6 cellular contexts compared by ENCODE assay signal in the genomic region with DNA sequence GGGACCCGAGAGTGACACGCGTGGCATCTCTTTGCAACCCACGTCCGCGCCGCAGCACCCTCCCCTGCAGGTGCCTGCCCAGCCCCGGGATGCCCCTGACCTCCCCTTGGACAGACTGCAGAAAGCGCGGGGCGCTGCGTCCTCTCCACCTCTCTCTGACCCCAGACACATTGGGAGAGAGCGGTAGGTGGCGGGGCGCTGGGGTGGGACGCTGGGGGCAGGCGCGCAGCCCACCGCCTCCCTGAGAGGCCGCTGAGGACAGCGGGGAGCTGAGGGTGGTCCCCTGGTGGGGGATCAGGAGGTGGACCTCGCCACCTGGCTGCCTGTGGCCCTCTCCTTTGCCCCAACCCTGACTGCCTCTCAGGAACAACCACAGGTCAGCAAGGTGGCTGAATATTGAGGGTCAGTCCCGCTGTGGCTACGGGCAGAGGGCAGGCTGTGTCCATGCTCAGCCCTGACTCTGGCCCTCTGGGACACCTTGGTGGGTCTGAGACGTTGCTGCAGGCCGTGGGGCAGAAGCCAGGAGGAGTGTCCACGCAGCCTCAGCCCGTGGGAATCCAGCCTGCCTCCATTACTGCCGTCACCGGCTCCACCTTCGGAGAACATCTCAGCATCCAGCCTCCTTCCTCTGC. TPM values are rescaled to one million over a fixed set of nuclear protein-coding genes. Genes with fewer than 3 reads are reported as not detected.
DNase-seq lines count a peak whose midpoint lies in the region; ATAC-seq lines count a peak whose summit lies in the region.

No MANE protein-coding gene starts in this region.

- H3K4me3 ChIP-seq in mononuclear cell (ENCODE audit: low read length) = peak overlapping the region; percentile 92

- peak overlapping the region; percentile 74 for H3K4me3 Mint-ChIP-seq in activated T-helper 2 cell treated with anti-CD3 and anti-CD28 coated beads, Interferon-gamma antibody, Interleukin-2, Interleukin-4, amounts not matched to agents 10 μg/mL and 5 μg/mL and 100 μg/mL, durations not matched to agents 14 hours and 24 hours and 36 hours (ENCODE audit: low read depth)

- peaks cover 29% of the 10 kb centered on the region for H3K4me1 Mint-ChIP-seq in activated T-helper 2 cell treated with anti-CD3 and anti-CD28 coated beads, Interferon-gamma antibody, Interleukin-2, Interleukin-4, amounts not matched to agents 10 μg/mL and 5 μg/mL and 100 μg/mL, durations not matched to agents 14 hours and 24 hours and 36 hours (ENCODE audit: low read depth)

- no peak overlapping the region for H3K27ac Mint-ChIP-seq in activated T-helper 2 cell treated with anti-CD3 and anti-CD28 coated beads, Interferon-gamma antibody, Interleukin-2, Interleukin-4, amounts not matched to agents 10 μg/mL and 5 μg/mL and 100 μg/mL, durations not matched to agents 14 hours and 24 hours and 36 hours

- intact Hi-C loops in activated T-helper 2 cell treated with anti-CD3 and anti-CD28 coated beads, Interferon-gamma antibody, Interleukin-2, Interleukin-4, amounts not matched to agents 10 μg/mL and 5 μg/mL and 100 μg/mL, durations not matched to agents 14 hours and 24 hours and 36 hours (cut with micrococcal nuclease) = loop anchor here (5.0 to 10.0 kb wide), 2 partner anchors 42 to 160 kb away; a partner anchor contains a TSS

- H3K27me3 Mint-ChIP-seq in activated T-helper 2 cell treated with anti-CD3 and anti-CD28 coated beads, Interferon-gamma antibody, Interleukin-2, Interleukin-4, amounts not matched to agents 10 μg/mL and 5 μg/mL and 100 μg/mL, durations not matched to agents 14 hours and 24 hours and 36 hours (ENCODE audit: low read depth) = no peaks in the 10 kb centered on the region

- H3K36me3 Mint-ChIP-seq in activated T-helper 2 cell treated with anti-CD3 and anti-CD28 coated beads, Interferon-gamma antibody, Interleukin-2, Interleukin-4, amounts not matched to agents 10 μg/mL and 5 μg/mL and 100 μg/mL, durations not matched to agents 14 hours and 24 hours and 36 hours (ENCODE audit: low read depth) = peaks cover 29% of the 10 kb centered on the region

- H3K27me3 ChIP-seq in mononuclear cell (ENCODE audit: insufficient read depth, low read length) = no peaks in the 10 kb centered on the region

- in situ Hi-C loops in ACHN (cut with HindIII; ENCODE audit: low pct_ligation_motif_present, low pct_unique_long_range_greater_than_20kb, low sequenced_read_pairs) = no loop called here

- ATAC-seq in GM18867 (IDR thresholded peaks at IDR 0.05; ENCODE audit: unreplicated experiment) = peak; percentile 18

- H3K9me3 Mint-ChIP-seq in activated T-helper 2 cell treated with anti-CD3 and anti-CD28 coated beads, Interferon-gamma antibody, Interleukin-2, Interleukin-4, amounts not matched to agents 10 μg/mL and 5 μg/mL and 100 μg/mL, durations not matched to agents 14 hours and 24 hours and 36 hours = no peaks in the 10 kb centered on the region

- no peak for DNase-seq in activated T-helper 2 cell treated with anti-CD3 and anti-CD28 coated beads, Interferon-gamma antibody, Interleukin-2, Interleukin-4, amounts not matched to agents 10 μg/mL and 5 μg/mL and 100 μg/mL, durations not matched to agents 14 hours and 24 hours and 36 hours (ENCODE audit: low spot score)
- no peak for DNase-seq in ACHN
- no peak for DNase-seq in effector CD4-positive, alpha-beta T cell
- DNase-seq in dermis blood vessel endothelial cell = no peak

- peaks cover 42% of the 10 kb centered on the region for H3K4me1 ChIP-seq in mononuclear cell (ENCODE audit: insufficient read depth, low read length)

- H3K9me3 ChIP-seq in mononuclear cell (ENCODE audit: low read depth, low read length) = no peaks in the 10 kb centered on the region

RNA-seq across cellular contexts. Expression of a gene that starts 0.8 kb away (rescaled TPM):
- total RNA-seq in activated T-helper 2 cell treated with anti-CD3 and anti-CD28 coated beads, Interferon-gamma antibody, Interleukin-2, Interleukin-4, amounts not matched to agents 10 μg/mL and 5 μg/mL and 100 μg/mL, durations not matched to agents 14 hours and 24 hours and 36 hours = 79.3 and 81.0 TPM in 2 replicates
- 26.9 TPM for total RNA-seq in mononuclear cell
- 57.3 and 62.1 TPM in 2 replicates for total RNA-seq in dermis blood vessel endothelial cell

RNA-seq across cellular contexts. Expression of a gene that starts 5.8 kb away (rescaled TPM):
- total RNA-seq in activated T-helper 2 cell treated with anti-CD3 and anti-CD28 coated beads, Interferon-gamma antibody, Interleukin-2, Interleukin-4, amounts not matched to agents 10 μg/mL and 5 μg/mL and 100 μg/mL, durations not matched to agents 14 hours and 24 hours and 36 hours = 3.5 and 4.1 TPM in 2 replicates
- total RNA-seq in mononuclear cell = 2.6 TPM
- 0.14 and 1.0 TPM in 2 replicates for total RNA-seq in dermis blood vessel endothelial cell

RNA-seq across cellular contexts. Expression of a gene that starts 27.9 kb away (rescaled TPM):
- 3.5 and 3.7 TPM in 2 replicates for total RNA-seq in activated T-helper 2 cell treated with anti-CD3 and anti-CD28 coated beads, Interferon-gamma antibody, Interleukin-2, Interleukin-4, amounts not matched to agents 10 μg/mL and 5 μg/mL and 100 μg/mL, durations not matched to agents 14 hours and 24 hours and 36 hours
- total RNA-seq in mononuclear cell = 1.6 TPM
- total RNA-seq in dermis blood vessel endothelial cell = 0.17 and 0.56 TPM in 2 replicates

RNA-seq across cellular contexts. Expression of a gene that starts 33.3 kb away (rescaled TPM):
- total RNA-seq in activated T-helper 2 cell treated with anti-CD3 and anti-CD28 coated beads, Interferon-gamma antibody, Interleukin-2, Interleukin-4, amounts not matched to agents 10 μg/mL and 5 μg/mL and 100 μg/mL, durations not matched to agents 14 hours and 24 hours and 36 hours = 43.4 and 50.1 TPM in 2 replicates
- 16.8 TPM for total RNA-seq in mononuclear cell
- 16.8 and 30.6 TPM in 2 replicates for total RNA-seq in dermis blood vessel endothelial cell

RNA-seq across cellular contexts. Expression of a gene that starts 34.0 kb away (rescaled TPM):
- total RNA-seq in activated T-helper 2 cell treated with anti-CD3 and anti-CD28 coated beads, Interferon-gamma antibody, Interleukin-2, Interleukin-4, amounts not matched to agents 10 μg/mL and 5 μg/mL and 100 μg/mL, durations not matched to agents 14 hours and 24 hours and 36 hours = 31.6 and 31.8 TPM in 2 replicates
- total RNA-seq in mononuclear cell = 12.6 TPM
- 11.1 and 13.7 TPM in 2 replicates for total RNA-seq in dermis blood vessel endothelial cell
